25 cellular contexts compared by ENCODE assay signal in genomic region chr1:34695580-34695979, GRCh38. TPM values are rescaled to one million over a fixed set of nuclear protein-coding genes. Genes with fewer than 3 reads are reported as not detected.
DNase-seq lines count a peak whose midpoint lies in the region; ATAC-seq lines count a peak whose summit lies in the region.
"Had no signal": no experiment of that assay in that cellular context is flagged by ENCODE, and none has a peak within 500 bp of the region (broad histone marks: within the 10 kb centered on the region; RNA-seq: fewer than 3 reads in every experiment).

No MANE protein-coding gene starts in this region.

- DNase-seq in DMS 273 (lab: John Stamatoyannopoulos, UW; ENCODE audit: unreplicated experiment) (peak; percentile 29), DMS 273 treated with DMSO at 0.1 percent for 48 hours (lab: John Stamatoyannopoulos, UW) (no peak), COR-L47 (lab: John Stamatoyannopoulos, UW) (peak; percentile 43), NCI-H2029 (lab: John Stamatoyannopoulos, UW) (peak; percentile 41), NCI-H69 (lab: John Stamatoyannopoulos, UW) (peak; percentile 3)
- no peak for DNase-seq in activated T-cell treated with anti-CD3 and anti-CD28 coated beads, Interleukin-2, amount 50 U/mL, for 72 hours
- no peak for DNase-seq in T-helper 2 cell treated with Interferon-gamma antibody and Interleukin-4, amounts not matched to agents 5 μg/mL and 100 μg/mL, for 36 hours (ENCODE audit: low spot score)
- DNase-seq: activated naive CD8-positive, alpha-beta T cell treated with anti-CD3 and anti-CD28 coated beads, Interleukin-2, amount 10 ng/mL, durations not matched to agents 7 days and 5 days; aorta; effector CD4-positive, alpha-beta T cell; GOT3; KBM-7; NCI-H1436 treated with DMSO at 0.1 percent for 48 hours; stimulated activated CD4-positive, alpha-beta T cell treated with anti-CD3 and anti-CD28 coated beads, Interleukin-1b, Interleukin-23, amount 100 ng/mL, for 48 hours; testis had no signal

- H3K4me1 Mint-ChIP-seq in activated T-cell treated with anti-CD3 and anti-CD28 coated beads, Interleukin-2, amount 50 U/mL, for 72 hours (ENCODE audit: low read depth): no peaks in the 10 kb centered on the region
- no peaks in the 10 kb centered on the region for H3K4me1 Mint-ChIP-seq in T-helper 2 cell treated with Interferon-gamma antibody and Interleukin-4, amounts not matched to agents 5 μg/mL and 100 μg/mL, for 36 hours (ENCODE audit: low read depth)
- H3K4me1 Mint-ChIP-seq: activated naive CD8-positive, alpha-beta T cell treated with anti-CD3 and anti-CD28 coated beads, Interleukin-2, amount 10 ng/mL, durations not matched to agents 7 days and 5 days had no signal

- H3K4me3 Mint-ChIP-seq in activated T-cell treated with anti-CD3 and anti-CD28 coated beads, Interleukin-2, amount 50 U/mL, for 72 hours: no peak overlapping the region
- no peak overlapping the region for H3K4me3 Mint-ChIP-seq in T-helper 2 cell treated with Interferon-gamma antibody and Interleukin-4, amounts not matched to agents 5 μg/mL and 100 μg/mL, for 36 hours
- H3K4me3 Mint-ChIP-seq: activated CD8-positive, alpha-beta T cell treated with anti-CD3 and anti-CD28 coated beads for 36 hours; activated naive CD8-positive, alpha-beta T cell treated with anti-CD3 and anti-CD28 coated beads, Interleukin-2, amount 10 ng/mL, durations not matched to agents 7 days and 5 days; neural progenitor cell; stimulated activated naive CD8-positive, alpha-beta T cell treated with anti-CD3 and anti-CD28 coated beads, Interleukin-15, Interleukin-2, amounts not matched to agents 100 ng/mL and 50 ng/mL, for 24 hours had no signal

- no peak overlapping the region for H3K27ac Mint-ChIP-seq in activated T-cell treated with anti-CD3 and anti-CD28 coated beads, Interleukin-2, amount 50 U/mL, for 72 hours
- H3K27ac Mint-ChIP-seq in T-helper 2 cell treated with Interferon-gamma antibody and Interleukin-4, amounts not matched to agents 5 μg/mL and 100 μg/mL, for 36 hours: no peak overlapping the region
- H3K27ac Mint-ChIP-seq: activated CD8-positive, alpha-beta T cell treated with anti-CD3 and anti-CD28 coated beads for 36 hours; activated naive CD8-positive, alpha-beta T cell treated with anti-CD3 and anti-CD28 coated beads, Interleukin-2, amount 10 ng/mL, durations not matched to agents 7 days and 5 days; neural progenitor cell; stimulated activated naive CD8-positive, alpha-beta T cell treated with anti-CD3 and anti-CD28 coated beads, Interleukin-15, Interleukin-2, amounts not matched to agents 100 ng/mL and 50 ng/mL, for 24 hours had no signal

- peaks cover 31% of the 10 kb centered on the region for H3K27me3 Mint-ChIP-seq in activated T-cell treated with anti-CD3 and anti-CD28 coated beads, Interleukin-2, amount 50 U/mL, for 72 hours (ENCODE audit: low read depth)
- H3K27me3 Mint-ChIP-seq in T-helper 2 cell treated with Interferon-gamma antibody and Interleukin-4, amounts not matched to agents 5 μg/mL and 100 μg/mL, for 36 hours (ENCODE audit: low read depth): peaks cover 3% of the 10 kb centered on the region

- ATAC-seq in activated T-cell treated with anti-CD3 and anti-CD28 coated beads, Interleukin-2, amount 50 U/mL, for 72 hours (replicated peaks in 1 of 2): no peak
- no peak for ATAC-seq in HG02798 (IDR thresholded peaks at IDR 0.05; ENCODE audit: poor library complexity, unreplicated experiment)
- ATAC-seq: gastroesophageal sphincter, PC-3 had no signal

- H3K9me3 Mint-ChIP-seq in activated T-cell treated with anti-CD3 and anti-CD28 coated beads, Interleukin-2, amount 50 U/mL, for 72 hours: no peaks in the 10 kb centered on the region
- H3K9me3 Mint-ChIP-seq in T-helper 2 cell treated with Interferon-gamma antibody and Interleukin-4, amounts not matched to agents 5 μg/mL and 100 μg/mL, for 36 hours: no peaks in the 10 kb centered on the region
- H3K9me3 Mint-ChIP-seq: activated CD8-positive, alpha-beta T cell treated with anti-CD3 and anti-CD28 coated beads for 36 hours; activated naive CD8-positive, alpha-beta T cell treated with anti-CD3 and anti-CD28 coated beads, Interleukin-2, amount 10 ng/mL, durations not matched to agents 7 days and 5 days; stimulated activated naive CD8-positive, alpha-beta T cell treated with anti-CD3 and anti-CD28 coated beads, Interleukin-15, Interleukin-2, amounts not matched to agents 100 ng/mL and 50 ng/mL, for 24 hours had no signal

- H3K36me3 Mint-ChIP-seq in activated T-cell treated with anti-CD3 and anti-CD28 coated beads, Interleukin-2, amount 50 U/mL, for 72 hours (ENCODE audit: insufficient read depth in 2 of 2): no peaks in the 10 kb centered on the region
- no peaks in the 10 kb centered on the region for H3K36me3 Mint-ChIP-seq in T-helper 2 cell treated with Interferon-gamma antibody and Interleukin-4, amounts not matched to agents 5 μg/mL and 100 μg/mL, for 36 hours (ENCODE audit: low read depth)
- H3K36me3 Mint-ChIP-seq: activated naive CD8-positive, alpha-beta T cell treated with anti-CD3 and anti-CD28 coated beads, Interleukin-2, amount 10 ng/mL, durations not matched to agents 7 days and 5 days; neural progenitor cell had no signal

RNA-seq across cellular contexts. Expression of gene GJB5, which starts 59.3 kb away (rescaled TPM):
- not detected for total RNA-seq in activated T-cell treated with anti-CD3 and anti-CD28 coated beads, Interleukin-2, amount 50 U/mL, for 72 hours
- total RNA-seq: activated CD8-positive, alpha-beta T cell treated with anti-CD3 and anti-CD28 coated beads for 36 hours; activated naive CD8-positive, alpha-beta T cell treated with anti-CD3 and anti-CD28 coated beads, Interleukin-2, amount 10 ng/mL, durations not matched to agents 7 days and 5 days; aorta; kidney epithelial cell; myocyte; right atrium auricular region; T-helper 2 cell treated with Interferon-gamma antibody and Interleukin-4, amounts not matched to agents 100 ng/mL and 5 ng/mL, for 36 hours; testis had no signal

Comparison
In these comparisons a context has a peak if more than half of its experiments do, and no peak if none do; other contexts are left out.
1. DNase-seq: peak in DMS 273 (single experiment), COR-L47 (single experiment), NCI-H2029 (single experiment) and NCI-H69 (single experiment); none in DMS 273 treated with DMSO at 0.1 percent for 48 hours (single experiment), activated T-cell treated with anti-CD3 and anti-CD28 coated beads, Interleukin-2, amount 50 U/mL, for 72 hours (0 of 2) and T-helper 2 cell treated with Interferon-gamma antibody and Interleukin-4, amounts not matched to agents 5 μg/mL and 100 μg/mL, for 36 hours (single experiment).